In the genomic region with DNA sequence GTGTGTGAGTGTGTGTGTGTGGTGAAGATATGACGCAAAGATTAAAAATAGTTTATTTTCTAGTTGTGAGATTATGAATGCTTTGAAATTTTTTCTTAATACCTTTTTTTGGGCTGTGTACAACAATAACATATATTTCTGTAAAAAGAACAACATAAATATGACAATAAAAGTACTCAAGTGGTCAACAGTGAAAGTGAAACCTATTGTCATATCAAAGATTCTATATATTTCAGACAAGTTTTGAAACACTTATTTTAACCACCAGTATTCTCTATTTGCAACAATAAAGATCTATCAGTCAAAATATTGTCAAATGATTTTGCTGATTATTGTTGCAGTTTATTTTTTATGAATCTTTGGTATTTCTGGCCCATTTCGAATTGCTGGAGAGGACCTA, we compare ENCODE assay signal across 24 cellular contexts.
"Had no signal": no experiment of that assay in that cellular context is flagged by ENCODE, and none has a peak within 500 bp of the region (broad histone marks: within the 10 kb centered on the region; RNA-seq: fewer than 3 reads in every experiment).

No MANE protein-coding gene starts in this region.

- H3K4me1 ChIP-seq: neural progenitor cell, parathyroid adenoma, psoas muscle, right lobe of liver, sigmoid colon, stomach, thyroid gland, tibial nerve, upper lobe of left lung, vagina had no signal

- H2AFZ ChIP-seq: neural progenitor cell, parathyroid adenoma had no signal

- DNase-seq: occipital lobe; ovary; posterior cingulate gyrus; psoas muscle; right cardiac atrium; right lobe of liver; sigmoid colon; small intestine; stimulated activated CD4-positive, alpha-beta T cell treated with anti-CD3 and anti-CD28 coated beads, Interleukin-15, amount 100 ng/mL, for 24 hours; stimulated activated CD4-positive, alpha-beta T cell treated with anti-CD3 and anti-CD28 coated beads, Interleukin-2, amount 100 ng/mL, for 24 hours; stimulated activated CD4-positive, alpha-beta T cell treated with anti-CD3 and anti-CD28 coated beads, Interleukin-2, amount 100 ng/mL, for 48 hours; stimulated activated CD4-positive, alpha-beta T cell treated with anti-CD3 and anti-CD28 coated beads, Interleukin-4, amount 100 ng/mL, for 24 hours; stimulated activated naive B cell treated with anti-CD40 and anti-IgM and Interleukin-4, amounts not matched to agents 10 μg/mL and 1 μg/mL and 100 μg/mL, for 72 hours; stimulated activated naive CD4-positive, alpha-beta T cell treated with Interleukin-2 at 50 U/mL for 16 hours; stomach; thyroid gland; trophoblast cell; upper lobe of left lung had no signal

- H3K27ac ChIP-seq: neural progenitor cell, ovary, parathyroid adenoma, psoas muscle, right lobe of liver, sigmoid colon, stomach, thoracic aorta, thyroid gland, tibial nerve, upper lobe of left lung, vagina had no signal

- H3K79me2 ChIP-seq: parathyroid adenoma had no signal

- H3K9ac ChIP-seq: neural progenitor cell, parathyroid adenoma had no signal

- H3K27me3 ChIP-seq: neural progenitor cell, ovary, right lobe of liver, sigmoid colon, stomach, thyroid gland, tibial nerve, upper lobe of left lung, vagina had no signal

- ATAC-seq: psoas muscle; right cardiac atrium; right lobe of liver; stimulated activated effector memory CD8-positive, alpha-beta T cell treated with anti-CD3 and anti-CD28 coated beads, Interleukin-12 subunit alpha, Interleukin-12 subunit beta, amount 100 ng/mL, for 72 hours; stimulated activated naive B cell treated with anti-CD40 and anti-IgM and Interleukin-4, amounts not matched to agents 10 μg/mL and 1 μg/mL and 100 μg/mL, for 72 hours had no signal

- H3K4me2 ChIP-seq: neural progenitor cell had no signal

- H3K36me3 ChIP-seq: neural progenitor cell, ovary, right lobe of liver, sigmoid colon, stomach, thoracic aorta, thyroid gland, tibial nerve, upper lobe of left lung, vagina had no signal

- H3K4me3 ChIP-seq: neural progenitor cell, ovary, psoas muscle, right lobe of liver, sigmoid colon, stomach, thoracic aorta, thyroid gland, tibial nerve, upper lobe of left lung, vagina had no signal
